8 cellular contexts compared by ENCODE assay signal in the genomic region with DNA sequence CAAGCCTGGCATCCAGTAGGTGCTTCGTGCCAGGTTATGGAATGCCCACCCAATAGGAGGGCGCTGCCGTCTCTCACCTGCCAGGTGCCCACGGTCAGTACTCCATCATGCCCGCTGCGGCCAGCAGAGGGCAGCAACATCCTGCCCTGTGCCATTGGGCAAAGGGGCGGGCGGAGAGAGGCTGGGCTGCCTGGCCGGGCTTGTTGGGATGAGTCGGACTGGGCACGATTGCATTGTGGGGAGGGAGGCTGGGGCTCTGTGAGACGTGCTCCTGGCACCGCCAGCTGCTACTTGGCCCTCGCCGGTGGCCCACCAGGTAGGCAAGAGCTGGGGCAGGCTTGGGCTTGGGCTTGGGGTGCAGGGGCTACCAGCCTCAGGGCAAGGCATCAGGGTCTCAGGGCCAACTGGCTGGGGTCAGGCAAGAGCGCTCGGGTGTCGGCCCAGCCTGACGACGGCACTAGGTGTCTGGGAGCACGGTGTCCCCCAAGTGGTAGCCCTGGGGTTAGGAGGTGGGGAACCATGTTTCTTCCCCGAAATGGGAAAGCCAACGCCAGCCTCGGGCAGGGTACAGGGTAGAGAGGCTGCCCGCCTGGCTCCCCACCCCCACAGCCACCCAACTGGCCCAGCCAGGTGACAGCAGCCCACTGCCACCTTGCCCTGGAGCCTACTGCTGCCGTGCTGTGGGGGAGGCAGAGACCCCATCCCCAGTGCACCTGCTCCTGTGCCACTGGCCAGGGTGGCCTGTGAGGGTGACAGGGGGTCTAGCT. TPM values are rescaled to one million over a fixed set of nuclear protein-coding genes. Genes with fewer than 3 reads are reported as not detected.
DNase-seq lines count a peak whose midpoint lies in the region; ATAC-seq and TF ChIP-seq lines count a peak whose summit lies in the region.

Gene PLXNB3, plus strand, starts transcription at position 261 of the 767 bp plus-strand sequence. CDS start 1,287 bp downstream, outside the sequence.

- H3K36me3 ChIP-seq in heart left ventricle (no peaks in the 10 kb centered on the region), psoas muscle (ENCODE audit: insufficient read depth in 1 of 2, low read depth in 1 of 2) (no peaks in the 10 kb centered on the region), urinary bladder (ENCODE audit: insufficient read depth) (no peaks in the 10 kb centered on the region)

- H3K4me3 ChIP-seq in heart left ventricle (peak within 1 kb of the TSS in 3 of 12 donors; percentile 3 to 21 (median 19)), psoas muscle (no peak within 1 kb of the TSS), urinary bladder (ENCODE audit: low read depth, low read length) (no peak within 1 kb of the TSS)

- peak; percentile 46 for ATAC-seq in GM18873 (IDR thresholded peaks at IDR 0.05; ENCODE audit: low FRiP score, unreplicated experiment)
- peak; percentile 94 for ATAC-seq in T-helper 17 cell
- peak; percentile 52 to 89 (median 81) for ATAC-seq in heart left ventricle
- peak; percentile 86 to 93 (median 90) for ATAC-seq in psoas muscle

- H3K27me3 ChIP-seq in heart left ventricle (peaks cover 0 to 4% (median 0%) of the 10 kb centered on the region in 9 donors), psoas muscle (ENCODE audit: insufficient read depth in 3 of 3, low read length in 2 of 3) (no peaks in the 10 kb centered on the region)

- no peaks in the 10 kb centered on the region for H3K36me3 Mint-ChIP-seq in T-helper 17 cell (ENCODE audit: low read depth)

- peak; percentile 59 for DNase-seq in ACHN
- DNase-seq in NCI-H1092 (lab: John Stamatoyannopoulos, UW): peak; percentile 69
- peak; percentile 57 to 69 (median 60) for DNase-seq in T-helper 17 cell
- peak; percentile 60 for DNase-seq in amniotic epithelial cell (ENCODE audit: low read depth)
- peak; percentile 66 to 88 (median 75) for DNase-seq in heart left ventricle
- peak; percentile 81 to 88 for DNase-seq in psoas muscle

- H3K9me3 ChIP-seq in T-helper 17 cell (ENCODE audit: control insufficient read depth, low read length, poor library complexity, severe bottlenecking): no peaks in the 10 kb centered on the region
- no peaks in the 10 kb centered on the region for H3K9me3 ChIP-seq in heart left ventricle
- H3K9me3 ChIP-seq in psoas muscle: no peaks in the 10 kb centered on the region

- H3K27ac ChIP-seq in heart left ventricle: peak within 1 kb of the TSS in 7 of 12 donors; percentile 9 to 81 (median 28)
- no peak within 1 kb of the TSS for H3K27ac ChIP-seq in psoas muscle
- H3K27ac ChIP-seq in urinary bladder (ENCODE audit: low read depth): peak within 1 kb of the TSS; percentile 50

- TF ChIP-seq CTCF in heart left ventricle (IDR thresholded peaks at IDR 0.05) (peak; percentile 68 to 93 (median 78)), psoas muscle (IDR thresholded peaks at IDR 0.05) (peak; percentile 85)

- H3K27ac Mint-ChIP-seq in T-helper 17 cell: no peak within 1 kb of the TSS

- no peaks in the 10 kb centered on the region for H3K27me3 Mint-ChIP-seq in T-helper 17 cell

- WGBS in heart left ventricle, 4 donors: 27 to 67% (median 38%) methylated on average over 12 to 26 of the region's 26 CpGs
- WGBS in psoas muscle, 3 donors: 4 to 36% (median 21%) methylated on average over 14 to 26 of the region's 26 CpGs
- WGBS in urinary bladder: 25% methylated on average over 26 of the region's 26 CpGs

- TF ChIP-seq POLR2A in heart left ventricle (IDR thresholded peaks at IDR 0.05): no peak

- H3K4me1 ChIP-seq in heart left ventricle (peaks cover 0 to 26% (median 5%) of the 10 kb centered on the region in 12 donors), psoas muscle (no peaks in the 10 kb centered on the region), urinary bladder (ENCODE audit: insufficient read depth) (no peaks in the 10 kb centered on the region)

- intact Hi-C loops in heart left ventricle (cut with DNase I): loop anchor here (1.0 to 5.0 kb wide), 6 partner anchors 183 to 768 kb away; no protein-coding TSS in a partner anchor
- intact Hi-C loops in psoas muscle (cut with DNase I): loop anchor here (1.0 to 5.0 kb wide), 2 partner anchors 188 to 189 kb away; no protein-coding TSS in a partner anchor

- in situ Hi-C loops in ACHN (cut with HindIII; ENCODE audit: low pct_ligation_motif_present, low pct_unique_long_range_greater_than_20kb, low sequenced_read_pairs): no loop called here

- no peak within 1 kb of the TSS for H3K4me3 Mint-ChIP-seq in T-helper 17 cell

- H3K4me1 Mint-ChIP-seq in T-helper 17 cell: peaks cover 6% of the 10 kb centered on the region

RNA-seq across cellular contexts. Expression of gene PLXNB3, which starts in this region (rescaled TPM):
- total RNA-seq in T-helper 17 cell (1 to 10 TPM in 1 of 2 donors, under 1 TPM in 1; 0.25 to 2.9 TPM), heart left ventricle (1 to 10 TPM; 1.6 to 8.6 (median 3.5) TPM), psoas muscle (1 to 10 TPM in 1 of 4 donors, under 1 TPM in 3; 0.27 to 1.5 (median 0.73) TPM), urinary bladder (5.9 TPM)
- polyA plus RNA-seq in heart left ventricle (1 to 10 TPM in 1 of 2 donors, under 1 TPM in 1; 0.51 to 2.8 TPM), psoas muscle (under 1 TPM; 0.13 to 0.35 (median 0.31) TPM), urinary bladder (25.8 TPM)
